ENCODE assay signal across 30 cellular contexts in genomic region chr10:18060217-18060616, GRCh38.
DNase-seq lines count a peak whose midpoint lies in the region; ATAC-seq and TF ChIP-seq lines count a peak whose summit lies in the region.
"Had no signal": no experiment of that assay in that cellular context is flagged by ENCODE, and none has a peak within 500 bp of the region (broad histone marks: within the 10 kb centered on the region; RNA-seq: fewer than 3 reads in every experiment).

No MANE protein-coding gene starts in this region.

- peak overlapping the region; percentile 53 for H3K27ac ChIP-seq in mesodermal cell (ENCODE audit: low read depth, low read length, severe bottlenecking)
- H3K27ac ChIP-seq: A549, brain microvascular endothelial cell, skin epidermis had no signal

- H3K36me3 ChIP-seq in endocrine pancreas (ENCODE audit: control insufficient read depth, insufficient read depth, low read length): no peaks in the 10 kb centered on the region
- H3K36me3 ChIP-seq in mesodermal cell (ENCODE audit: control insufficient read depth, insufficient read depth, low read length): no peaks in the 10 kb centered on the region
- H3K36me3 ChIP-seq: brain microvascular endothelial cell had no signal

- DNase-seq in ELF-1 (ENCODE audit: low read depth, low spot score): peak; percentile 23
- peak; percentile 49 for DNase-seq in left cardiac atrium
- DNase-seq in NK-92 treated with Interleukin-12 subunit alpha and Interleukin-12 subunit beta, amount 100 ng/mL, for 24 hours (lab: John Stamatoyannopoulos, UW): no peak
- no peak for DNase-seq in GM10266 (ENCODE audit: extremely low spot score)
- DNase-seq in medulla oblongata (ENCODE audit: extremely low spot score): no peak
- DNase-seq: activated B cell treated with CpG ODN at 0.5 μM for 24 hours; activated CD4-positive, alpha-beta T cell treated with anti-CD3 and anti-CD28 coated beads, Interleukin-2, amount 50 U/mL, for 1 hour; activated gamma-delta T cell treated with Interleukin-2 at 50 U/mL for 16 hours; activated naive CD8-positive, alpha-beta T cell treated with anti-CD3 and anti-CD28 coated beads, Interleukin-2, amount 50 U/mL, for 24 hours; activated T-cell treated with anti-CD3 and anti-CD28 coated beads, Interleukin-2, amount 50 U/mL, for 4 hours; brain microvascular endothelial cell; CD8-positive, alpha-beta memory T cell; effector CD4-positive, alpha-beta T cell; GDM1; H9; KBM-7; kidney; mammary epithelial cell; naive thymus-derived CD4-positive, alpha-beta T cell; NCI-H1105; NCI-H1930; occipital lobe; SIG-M5; stimulated activated CD4-positive, alpha-beta T cell treated with anti-CD3 and anti-CD28 coated beads, Interleukin-1b, Interleukin-23, amount 100 ng/mL, for 48 hours had no signal

- peak overlapping the region; percentile 19 for H3K4me3 ChIP-seq in endocrine pancreas (ENCODE audit: control insufficient read depth, insufficient read depth, low read length)
- no peak overlapping the region for H3K4me3 ChIP-seq in mesodermal cell (ENCODE audit: extremely low read depth, insufficient read depth, low read length, poor library complexity, severe bottlenecking)
- H3K4me3 ChIP-seq: A549, skin epidermis had no signal

- WGBS in mesodermal cell (ENCODE audit: insufficient coverage in 2 of 2), 2 experiments: 91 to 96% methylated on average over 7 to 11 of the region's 12 CpGs

- H3K9ac ChIP-seq in endocrine pancreas (ENCODE audit: control insufficient read depth, insufficient read depth, low read length): no peak overlapping the region

- intact Hi-C loops in left cardiac atrium (cut with DNase I): no loop called here

- H3K4me1 ChIP-seq in endocrine pancreas (ENCODE audit: control insufficient read depth, insufficient read depth, low read length) (no peaks in the 10 kb centered on the region), mesodermal cell (ENCODE audit: control insufficient read depth, insufficient read depth, low read length, poor library complexity, severe bottlenecking) (no peaks in the 10 kb centered on the region)
- H3K4me1 ChIP-seq: A549 had no signal

- H3K9me3 ChIP-seq in endocrine pancreas (ENCODE audit: control insufficient read depth, low read length) (no peaks in the 10 kb centered on the region), mesodermal cell (ENCODE audit: control insufficient read depth, low read length) (no peaks in the 10 kb centered on the region)
- H3K9me3 ChIP-seq: A549 had no signal

- TF ChIP-seq CTCF in GM10266 (IDR thresholded peaks at IDR 0.05; ENCODE audit: control insufficient read depth, insufficient read depth, low read depth, missing control alignments): no peak

- peak; percentile 63 to 82 for ATAC-seq in left cardiac atrium
- ATAC-seq in HG03175 (IDR thresholded peaks at IDR 0.05; ENCODE audit: unreplicated experiment): no peak
- ATAC-seq: A549; activated naive CD8-positive, alpha-beta T cell treated with anti-CD3 and anti-CD28 coated beads, Interleukin-2, amount 50 U/mL, for 24 hours; activated T-cell treated with anti-CD3 and anti-CD28 coated beads, Interleukin-2, amount 50 U/mL, for 4 hours; naive thymus-derived CD4-positive, alpha-beta T cell; Panc1 had no signal

- no peaks in the 10 kb centered on the region for H3K27me3 ChIP-seq in endocrine pancreas (ENCODE audit: control insufficient read depth, insufficient read depth, low read length)
- H3K27me3 ChIP-seq: brain microvascular endothelial cell had no signal

Comparison
In these comparisons a context has a peak if more than half of its experiments do, and no peak if none do; other contexts are left out.
1. DNase-seq: peak in ELF-1 (single experiment) and left cardiac atrium (single experiment); none in NK-92 treated with Interleukin-12 subunit alpha and Interleukin-12 subunit beta, amount 100 ng/mL, for 24 hours (single experiment), GM10266 (single experiment) and medulla oblongata (single experiment).